Comparison of ENCODE assay signal across 8 cellular contexts in genomic region chr11:59754859-59755700, GRCh38. TPM values are rescaled to one million over a fixed set of nuclear protein-coding genes. Genes with fewer than 3 reads are reported as not detected.
DNase-seq lines count a peak whose midpoint lies in the region; ATAC-seq and TF ChIP-seq lines count a peak whose summit lies in the region.

STX3 (plus strand) TSS chr11:59755376; CDS start chr11:59755606, 230 bp downstream.

- no peaks in the 10 kb centered on the region for H3K9me3 ChIP-seq in SJSA1 (replicated peaks)
- no peaks in the 10 kb centered on the region for H3K9me3 ChIP-seq in neuronal stem cell (replicated peaks in 1 of 2; ENCODE audit: control insufficient read depth in 2 of 2, insufficient read depth in 1 of 2, low read depth in 1 of 2, low read length in 2 of 2)

- no TSS peak for BruUV-seq in Calu3 (replicated peaks; lab: Mats Ljungman, UMichigan)

- H3K4ac ChIP-seq in neuronal stem cell (ENCODE audit: low read length), result no peak within 1 kb of the TSS

- peak within 1 kb of the TSS; percentile 53 for H3K9ac ChIP-seq in neuronal stem cell (ENCODE audit: low read depth, low read length, poor library complexity)

- peaks cover 15% of the 10 kb centered on the region for H3K4me1 ChIP-seq in SJSA1 (replicated peaks)
- peaks cover 0 to 12% of the 10 kb centered on the region in 2 donors for H3K4me1 ChIP-seq in neuronal stem cell (ENCODE audit: control insufficient read depth in 2 of 2, insufficient read depth in 1 of 2, low read depth in 1 of 2, low read length in 2 of 2)

- peak within 1 kb of the TSS; percentile 6 for H2BK5ac ChIP-seq in neuronal stem cell (ENCODE audit: low read length)

- no peaks in the 10 kb centered on the region for H3K27me3 Mint-ChIP-seq in Calu3 (ENCODE audit: unreplicated experiment)
- H3K27me3 Mint-ChIP-seq in activated naive CD4-positive, alpha-beta T cell treated with anti-CD3 and anti-CD28 coated beads for 36 hours (ENCODE audit: low read depth), result no peaks in the 10 kb centered on the region

- H2BK12ac ChIP-seq in neuronal stem cell (ENCODE audit: low read length), result no peak within 1 kb of the TSS

- no peak within 1 kb of the TSS for H2BK15ac ChIP-seq in neuronal stem cell (ENCODE audit: low read length)

- peak within 1 kb of the TSS; percentile 81 for H3K4me3 Mint-ChIP-seq in Calu3 (ENCODE audit: low read depth, unreplicated experiment)
- peak within 1 kb of the TSS; percentile 94 for H3K4me3 Mint-ChIP-seq in activated naive CD4-positive, alpha-beta T cell treated with anti-CD3 and anti-CD28 coated beads for 36 hours

- H3K23ac ChIP-seq in neuronal stem cell (ENCODE audit: low read depth, low read length, poor library complexity), result peak within 1 kb of the TSS; percentile 62

- no peak within 1 kb of the TSS for H2BK120ac ChIP-seq in neuronal stem cell (ENCODE audit: low read depth, low read length)

- no peak for TF ChIP-seq CTCF in Calu3 (IDR thresholded peaks at IDR 0.05; ENCODE audit: unreplicated experiment)

- H3K4me3 ChIP-seq in SJSA1, result peak within 1 kb of the TSS; percentile 93
- peak within 1 kb of the TSS; percentile 47 to 97 for H3K4me3 ChIP-seq in neuronal stem cell (ENCODE audit: low read length in 2 of 2)

- H3K18ac ChIP-seq in neuronal stem cell (ENCODE audit: low read length), result peak within 1 kb of the TSS; percentile 95

- no peak within 1 kb of the TSS for H4K91ac ChIP-seq in neuronal stem cell (ENCODE audit: low read depth, low read length, poor library complexity)

- H3K14ac ChIP-seq in neuronal stem cell (ENCODE audit: low read length), result peak within 1 kb of the TSS; percentile 86

- H3K27me3 ChIP-seq in SJSA1 (replicated peaks) (peaks cover 6% of the 10 kb centered on the region; the same call in 1 of the 2 replicates), neuronal stem cell (ENCODE audit: control insufficient read depth in 3 of 3, insufficient read depth in 3 of 3, low read depth in 1 of 3, low read length in 3 of 3) (peaks cover 0 to 57% (median 0%) of the 10 kb centered on the region in 3 experiments)

- DNase-seq in Calu3 (peak; percentile 87), SJSA1 (ENCODE audit: low read depth in 1 of 2, low spot score in 2 of 2) (peak; percentile 76 to 89), foreskin melanocyte (peak; percentile 81), neuronal stem cell (ENCODE audit: low spot score) (peak; percentile 71), stromal cell of bone marrow (ENCODE audit: low read depth) (peak; percentile 49)
- DNase-seq in activated naive CD4-positive, alpha-beta T cell treated with anti-CD3 and anti-CD28 coated beads for 36 hours, result peak; percentile 70

- no peak within 1 kb of the TSS for H4K8ac ChIP-seq in neuronal stem cell (ENCODE audit: low read depth, low read length)

- no CpG with 5 or more reads among the region's 80 CpGs for WGBS in neuronal stem cell (ENCODE audit: extremely low coverage in 2 of 2, insufficient read length in 2 of 2, insufficient replicate concordance in 1 of 2), 2 donors

- H2AK5ac ChIP-seq in neuronal stem cell (ENCODE audit: low read depth, low read length), result no peak within 1 kb of the TSS

- ATAC-seq in GM21576 (IDR thresholded peaks at IDR 0.05; ENCODE audit: unreplicated experiment), result peak; percentile 56

- intact Hi-C loops in Calu3 (cut with micrococcal nuclease; ENCODE audit: unreplicated experiment), result loop anchor here (1.0 to 10.0 kb wide), 4 partner anchors 32 to 160 kb away; partner anchors contain the start of gene PATL1
- intact Hi-C loops in activated naive CD4-positive, alpha-beta T cell treated with anti-CD3 and anti-CD28 coated beads for 36 hours (cut with micrococcal nuclease), result loop anchor here (1.0 to 10.0 kb wide), 11 partner anchors 17 to 1610 kb away; partner anchors contain the start of genes CYB561A3, MRPL16, PATL1 and TMEM138

- peak within 1 kb of the TSS; percentile 93 for H2AFZ ChIP-seq in neuronal stem cell (ENCODE audit: low read length)

- H3K9me3 Mint-ChIP-seq in Calu3 (ENCODE audit: low read depth, unreplicated experiment), result no peaks in the 10 kb centered on the region
- no peaks in the 10 kb centered on the region for H3K9me3 Mint-ChIP-seq in activated naive CD4-positive, alpha-beta T cell treated with anti-CD3 and anti-CD28 coated beads for 36 hours

- peak within 1 kb of the TSS; percentile 85 for H3K27ac Mint-ChIP-seq in Calu3 (ENCODE audit: unreplicated experiment)
- H3K27ac Mint-ChIP-seq in activated naive CD4-positive, alpha-beta T cell treated with anti-CD3 and anti-CD28 coated beads for 36 hours, result peak within 1 kb of the TSS; percentile 48

- H3K27ac ChIP-seq in SJSA1 (peak within 1 kb of the TSS; percentile 69), neuronal stem cell (replicated peaks; ENCODE audit: low read length) (peak within 1 kb of the TSS; percentile 9)

- H3K36me3 Mint-ChIP-seq in Calu3 (ENCODE audit: insufficient read depth, unreplicated experiment), result peaks cover 37% of the 10 kb centered on the region
- H3K36me3 Mint-ChIP-seq in activated naive CD4-positive, alpha-beta T cell treated with anti-CD3 and anti-CD28 coated beads for 36 hours (ENCODE audit: low read depth), result no peaks in the 10 kb centered on the region

- H3K36me3 ChIP-seq in SJSA1, result peaks cover 6% of the 10 kb centered on the region
- no peaks in the 10 kb centered on the region for H3K36me3 ChIP-seq in neuronal stem cell (replicated peaks in 1 of 2; ENCODE audit: control insufficient read depth in 2 of 2, insufficient read depth in 2 of 2, low read length in 2 of 2)

- TF ChIP-seq RAD21 in Ishikawa (IDR thresholded peaks at IDR 0.05; ENCODE audit: low read depth), result no peak

- H3K4me1 Mint-ChIP-seq in Calu3 (ENCODE audit: low read depth, unreplicated experiment), result peaks cover 39% of the 10 kb centered on the region
- peaks cover 9% of the 10 kb centered on the region for H3K4me1 Mint-ChIP-seq in activated naive CD4-positive, alpha-beta T cell treated with anti-CD3 and anti-CD28 coated beads for 36 hours (ENCODE audit: low read depth)

- H3K79me1 ChIP-seq in neuronal stem cell (ENCODE audit: low read depth, low read length), result no peaks in the 10 kb centered on the region

- CTCF ChIA-PET in Calu3 (lab: Charles Lee), result interaction anchor here (0.5 to 2.6 kb wide), 8 partner anchors 22 to 496 kb away, joined by 3 to 14 read pairs (median 5); partner anchors contain the start of gene MRPL16
- CTCF ChIA-PET in activated naive CD4-positive, alpha-beta T cell treated with anti-CD3 and anti-CD28 coated beads for 36 hours (lab: Charles Lee), result interaction anchor here (0.6 to 5.7 kb wide), 14 partner anchors 10 to 218 kb away, joined by 3 to 66 read pairs (median 4); no protein-coding TSS in a partner anchor

- peak within 1 kb of the TSS; percentile 88 for H3K4me2 ChIP-seq in neuronal stem cell (ENCODE audit: insufficient read depth, low read length, poor library complexity, severe bottlenecking)

- TF ChIP-seq EP300 in Ishikawa (IDR thresholded peaks at IDR 0.05; ENCODE audit: borderline replicate concordance), result no peak

TF ChIP-seq in Ishikawa, 13 proteins besides CTCF, POLR2A, EP300 and RAD21:
- TF ChIP-seq TEAD4 (IDR thresholded peaks at IDR 0.05) (0 out of 2 replicates have a peak, but pooled peaks have one; percentile 4), CREB1 (IDR thresholded peaks at IDR 0.05; ENCODE audit: low read depth) (no peak), FOXM1 (IDR thresholded peaks at IDR 0.05; ENCODE audit: borderline replicate concordance, low read depth) (no peak), YY1 (IDR thresholded peaks at IDR 0.05; ENCODE audit: low read depth) (0 out of 2 replicates have a peak, but pooled peaks have one; percentile 10), MAX (IDR thresholded peaks at IDR 0.05) (peak; percentile 49; the same call in 1 of the 2 replicates)

RNA-seq across cellular contexts. Expression of gene STX3, which starts in this region (rescaled TPM):
- 50.1 and 56.9 TPM in 2 replicates for total RNA-seq in Calu3 (2022)
- total RNA-seq in SJSA1 (2014; rRNA removed; shearing (Covaris generic)), result 29.7 and 31.3 TPM in 2 replicates
- total RNA-seq in activated naive CD4-positive, alpha-beta T cell treated with anti-CD3 and anti-CD28 coated beads for 36 hours, result 1 to 10 TPM; 5.4 to 5.5 TPM
- polyA plus RNA-seq in neuronal stem cell (2013, experiment 1 of 2), result 28.3 TPM
- 28.3 TPM for polyA plus RNA-seq in neuronal stem cell (2013, experiment 2 of 2)

Comparison
In these comparisons a context has a peak if more than half of its experiments do, and no peak if none do; other contexts are left out.
1. Peak in every context shown above with its lines: DNase-seq, ATAC-seq, H3K4me3 ChIP-seq and H3K27ac ChIP-seq.